In genomic region chr4:108492816-108493595, GRCh38 we compare ENCODE assay signal across 8 cellular contexts.
DNase-seq lines count a peak whose midpoint lies in the region; ATAC-seq and TF ChIP-seq lines count a peak whose summit lies in the region.

No MANE protein-coding gene starts in this region.

- no peaks in the 10 kb centered on the region for H3K4me1 Mint-ChIP-seq in neural progenitor cell

- H3K27ac Mint-ChIP-seq in neural progenitor cell, result no peak overlapping the region

- H3K4me1 ChIP-seq in MM.1S (ENCODE audit: low read length), result peaks cover 7% of the 10 kb centered on the region
- no peaks in the 10 kb centered on the region for H3K4me1 ChIP-seq in neural progenitor cell

- in situ Hi-C loops in GM13977 (cut with MboI; ENCODE audit: low pct_unique_long_range_greater_than_20kb, low sequenced_read_pairs, unreplicated experiment) (no loop called here), astrocyte of the cerebellum (cut with HindIII; ENCODE audit: low sequenced_read_pairs) (no loop called here)

- H3F3A ChIP-seq in MM.1S (ENCODE audit: insufficient read depth, low read length) (no peaks in the 10 kb centered on the region), neural progenitor cell (ENCODE audit: low read depth) (no peaks in the 10 kb centered on the region)

- DNase-seq in GM13977 (ENCODE audit: low spot score) (no peak), MM.1S (peak; percentile 73), astrocyte of the cerebellum (ENCODE audit: low read depth) (no peak), neural progenitor cell (ENCODE audit: low spot score) (peak; percentile 75), HuH-7.5 (ENCODE audit: low spot score) (no peak), 8988T (no peak), superior temporal gyrus (ENCODE audit: extremely low spot score) (no peak)

- H3K27me3 ChIP-seq in MM.1S (replicated peaks; ENCODE audit: insufficient read depth, low read length) (no peaks in the 10 kb centered on the region), neural progenitor cell (no peaks in the 10 kb centered on the region)

- H3K27me3 Mint-ChIP-seq in neural progenitor cell (ENCODE audit: insufficient read depth, low read depth), result peaks cover 2% of the 10 kb centered on the region

- no peaks in the 10 kb centered on the region for H3K36me3 ChIP-seq in MM.1S (replicated peaks; ENCODE audit: insufficient read depth, low read length)
- H3K36me3 ChIP-seq in neural progenitor cell, result no peaks in the 10 kb centered on the region

- H3K9me3 ChIP-seq in MM.1S (replicated peaks; ENCODE audit: insufficient read depth, low read length), result no peaks in the 10 kb centered on the region
- no peaks in the 10 kb centered on the region for H3K9me3 ChIP-seq in neural progenitor cell (ENCODE audit: low read depth)

- no peaks in the 10 kb centered on the region for H3K9me2 ChIP-seq in MM.1S (replicated peaks; ENCODE audit: insufficient read depth, low read length)

- H3K4me2 ChIP-seq in MM.1S (ENCODE audit: low read depth, low read length), result no peak overlapping the region
- H3K4me2 ChIP-seq in neural progenitor cell, result no peak overlapping the region

- H3K4me3 ChIP-seq in MM.1S (ENCODE audit: low read length) (no peak overlapping the region), astrocyte of the cerebellum (ENCODE audit: low read depth, low read length) (no peak overlapping the region), neural progenitor cell (no peak overlapping the region)

- H3K27ac ChIP-seq in MM.1S (ENCODE audit: low read length), result no peak overlapping the region
- no peak overlapping the region for H3K27ac ChIP-seq in neural progenitor cell

- no peak for ATAC-seq in GM21367 (IDR thresholded peaks at IDR 0.05; ENCODE audit: unreplicated experiment)

- H3K9me3 Mint-ChIP-seq in neural progenitor cell, result peaks cover 34% of the 10 kb centered on the region

- H3K9ac ChIP-seq in MM.1S (ENCODE audit: low read length), result no peak overlapping the region
- no peak overlapping the region for H3K9ac ChIP-seq in neural progenitor cell

- no peak overlapping the region for H3K4me3 Mint-ChIP-seq in neural progenitor cell

- TF ChIP-seq CTCF in GM13977 (IDR thresholded peaks at IDR 0.05; ENCODE audit: extremely low read depth, insufficient read depth, missing control alignments) (peak; percentile 53), MM.1S (IDR thresholded peaks at IDR 0.05; ENCODE audit: low read length) (peak; percentile 98), astrocyte of the cerebellum (IDR thresholded peaks at IDR 0.05; ENCODE audit: low read depth, low read length, missing control alignments) (peak; percentile 60), neural progenitor cell (IDR thresholded peaks at IDR 0.05) (peak; percentile 87)

- peak overlapping the region; percentile 41 for H2AFZ ChIP-seq in MM.1S (ENCODE audit: low read length)
- no peak overlapping the region for H2AFZ ChIP-seq in neural progenitor cell (replicated peaks)

- no peaks in the 10 kb centered on the region for H3K36me3 Mint-ChIP-seq in neural progenitor cell

- H4K20me1 ChIP-seq in MM.1S (ENCODE audit: insufficient read depth, low read length), result no peaks in the 10 kb centered on the region
- H4K20me1 ChIP-seq in neural progenitor cell (ENCODE audit: low read depth), result no peaks in the 10 kb centered on the region

- H3K79me2 ChIP-seq in MM.1S (ENCODE audit: low read length) (no peaks in the 10 kb centered on the region), neural progenitor cell (ENCODE audit: low read depth) (no peaks in the 10 kb centered on the region)

Comparison
In these comparisons a context has a peak if more than half of its experiments do, and no peak if none do; other contexts are left out.
1. DNase-seq: peak in MM.1S (single experiment) and neural progenitor cell (single experiment); none in GM13977 (single experiment), astrocyte of the cerebellum (single experiment), HuH-7.5 (single experiment), 8988T (single experiment) and superior temporal gyrus (single experiment).
2. Peak in every context shown above with its lines, with median percentiles within 50 percentile points of each other: CTCF ChIP-seq.